Comparison of ENCODE assay signal across 26 cellular contexts in genomic region chr22:48068323-48068722, GRCh38.
"Had no signal": no experiment of that assay in that cellular context is flagged by ENCODE, and none has a peak within 500 bp of the region (broad histone marks: within the 10 kb centered on the region; RNA-seq: fewer than 3 reads in every experiment).

No MANE protein-coding gene starts in this region.

- H3K4me3 ChIP-seq: colonic mucosa, esophagus squamous epithelium, lower lobe of right lung, prostate gland, right atrium auricular region, suprapubic skin, transverse colon, upper lobe of right lung, uterus had no signal

- ATAC-seq: left colon; left ventricle myocardium superior; lower lobe of right lung; naive thymus-derived CD4-positive, alpha-beta T cell; sciatic nerve; stimulated activated naive CD8-positive, alpha-beta T cell treated with anti-CD3 and anti-CD28 coated beads, Interleukin-15, amount 100 ng/mL, for 72 hours; upper lobe of right lung had no signal

- H3K27ac ChIP-seq: colonic mucosa, esophagus squamous epithelium, lower lobe of right lung, prostate gland, right atrium auricular region, suprapubic skin, transverse colon, upper lobe of right lung, uterus had no signal

- H3K4me1 ChIP-seq: colonic mucosa, esophagus squamous epithelium, lower lobe of right lung, prostate gland, right atrium auricular region, suprapubic skin, transverse colon, upper lobe of right lung, uterus had no signal

- H3K9me3 Mint-ChIP-seq: immature natural killer cell, nephron had no signal

- H3K27me3 ChIP-seq: colonic mucosa, esophagus squamous epithelium, right atrium auricular region, suprapubic skin, transverse colon, upper lobe of right lung, uterus had no signal

- H3K27ac Mint-ChIP-seq: immature natural killer cell; naive thymus-derived CD4-positive, alpha-beta T cell; nephron; stimulated activated naive CD8-positive, alpha-beta T cell treated with anti-CD3 and anti-CD28 coated beads, Interleukin-15, amount 100 ng/mL, for 72 hours had no signal

- H3K36me3 ChIP-seq: colonic mucosa, esophagus squamous epithelium, lower lobe of right lung, prostate gland, right atrium auricular region, suprapubic skin, transverse colon, upper lobe of right lung, uterus had no signal

- H3K4me3 Mint-ChIP-seq: immature natural killer cell; naive thymus-derived CD4-positive, alpha-beta T cell; nephron; stimulated activated naive CD8-positive, alpha-beta T cell treated with anti-CD3 and anti-CD28 coated beads, Interleukin-15, amount 100 ng/mL, for 72 hours had no signal

- DNase-seq: colonic mucosa; dermis blood vessel endothelial cell; effector memory CD4-positive, alpha-beta T cell; erythroblast; esophagus squamous epithelium; hypothalamus; immature natural killer cell; islet precursor cell; kidney glomerular epithelial cell; left colon; left ventricle myocardium superior; lower lobe of right lung; naive thymus-derived CD4-positive, alpha-beta T cell; nucleus accumbens; stimulated activated CD4-positive, alpha-beta T cell treated with anti-CD3 and anti-CD28 coated beads, Interleukin-2, amount 100 ng/mL, for 24 hours; stimulated activated CD4-positive, alpha-beta T cell treated with anti-CD3 and anti-CD28 coated beads, Interleukin-4, amount 100 ng/mL, for 4 hours; stimulated activated naive CD4-positive, alpha-beta T cell; stimulated activated naive CD8-positive, alpha-beta T cell treated with anti-CD3 and anti-CD28 coated beads, Interleukin-15, amount 100 ng/mL, for 72 hours; transverse colon; upper lobe of right lung; uterus had no signal

- H3K4me1 Mint-ChIP-seq: immature natural killer cell; stimulated activated naive CD8-positive, alpha-beta T cell treated with anti-CD3 and anti-CD28 coated beads, Interleukin-15, amount 100 ng/mL, for 72 hours had no signal

- H3K36me3 Mint-ChIP-seq: naive thymus-derived CD4-positive, alpha-beta T cell had no signal

- H3K27me3 Mint-ChIP-seq: stimulated activated naive CD8-positive, alpha-beta T cell treated with anti-CD3 and anti-CD28 coated beads, Interleukin-15, amount 100 ng/mL, for 72 hours had no signal
